ENCODE assay signal across 7 cellular contexts in genomic region chr3:128619146-128619890, GRCh38. TPM values are rescaled to one million over a fixed set of nuclear protein-coding genes. Genes with fewer than 3 reads are reported as not detected.
DNase-seq lines count a peak whose midpoint lies in the region; ATAC-seq and TF ChIP-seq lines count a peak whose summit lies in the region.

No MANE protein-coding gene starts in this region.

- H3K4me1 ChIP-seq in HCT116 (ENCODE audit: control insufficient read depth in 1 of 2, insufficient read depth in 2 of 2, low read length in 2 of 2) (peaks cover 0 to 24% of the 10 kb centered on the region in 2 experiments; a peak in 2 of 4 replicates), skeletal muscle satellite cell (ENCODE audit: control insufficient read depth, insufficient read depth, low read length) (peaks cover 49% of the 10 kb centered on the region)

- H3K9me3 ChIP-seq in HCT116 (ENCODE audit: control insufficient read depth in 1 of 2, insufficient read depth in 1 of 2, low read depth in 1 of 2, low read length in 2 of 2) = no peaks in the 10 kb centered on the region
- H3K9me3 ChIP-seq in skeletal muscle satellite cell (replicated peaks; ENCODE audit: low read length) = no peaks in the 10 kb centered on the region

- peaks cover 72% of the 10 kb centered on the region for H3K79me2 ChIP-seq in HCT116 (ENCODE audit: insufficient read depth, low read length)

- CTCF ChIA-PET in HCT116 (lab: Charles Lee) = no interaction called here

- H3K36me3 ChIP-seq in HCT116 (ENCODE audit: control insufficient read depth in 1 of 2, insufficient read depth in 2 of 2, low read length in 2 of 2) = peaks cover 39 to 45% of the 10 kb centered on the region in 2 experiments; a peak in 3 of 4 replicates
- peaks cover 46% of the 10 kb centered on the region for H3K36me3 ChIP-seq in skeletal muscle satellite cell (ENCODE audit: insufficient read depth, low read length)

- H3K4me3 Mint-ChIP-seq in endothelial cell (ENCODE audit: unreplicated experiment) = peak overlapping the region; percentile 96

- ATAC-seq in HCT116 = no peak
- ATAC-seq in GM19452 (IDR thresholded peaks at IDR 0.05; ENCODE audit: unreplicated experiment) = no peak
- no peak for ATAC-seq in HG03135 (IDR thresholded peaks at IDR 0.05; ENCODE audit: unreplicated experiment)

- TF ChIP-seq POLR2A in HCT116 (IDR thresholded peaks at IDR 0.05; ENCODE audit: borderline replicate concordance, extremely low read depth, insufficient read depth, insufficient read length) = no peak

- TF ChIP-seq CTCF in HCT116 (IDR thresholded peaks at IDR 0.05 in 2 of 3, conservative IDR thresholded peaks at IDR 0.05 in 1 of 3; ENCODE audit: borderline replicate concordance in 1 of 3, insufficient read depth in 1 of 3, low read depth in 2 of 3, low read length in 2 of 3) (no peak), endothelial cell (IDR thresholded peaks at IDR 0.05; ENCODE audit: unreplicated experiment) (no peak)

- BruUV-seq in HCT116 (replicated peaks; lab: Mats Ljungman, UMichigan) = no TSS peak

- H3K4me2 ChIP-seq in HCT116 (ENCODE audit: low read length) (peak overlapping the region; percentile 10; the same call in 1 of the 2 replicates), skeletal muscle satellite cell (ENCODE audit: low read length) (peak overlapping the region; percentile 100)

- H3K27me3 Mint-ChIP-seq in endothelial cell (ENCODE audit: unreplicated experiment) = peaks cover 7% of the 10 kb centered on the region

- intact Hi-C loops in HCT116 (cut with micrococcal nuclease) = no loop called here

- H3K4me1 Mint-ChIP-seq in endothelial cell (ENCODE audit: unreplicated experiment) = peaks cover 23% of the 10 kb centered on the region

- no peak for DNase-seq in HCT116 (ENCODE audit: low read depth, low spot score)
- peak; percentile 86 for DNase-seq in SIG-M5 (lab: John Stamatoyannopoulos, UW)
- DNase-seq in endothelial cell (ENCODE audit: low spot score) = no peak
- DNase-seq in GM19238 (ENCODE audit: insufficient read length, low spot score) = no peak

- RAD21 ChIA-PET in HCT116 (lab: Charles Lee; ENCODE audit: low non-redundant PET in 1 of 2, low total read pairs in 2 of 2, uncharacterized antibody in 2 of 2, unreplicated experiment in 2 of 2) = no interaction called here

- no peak for TF ChIP-seq RAD21 in HCT116 (IDR thresholded peaks at IDR 0.05; ENCODE audit: low read depth)

- no peak overlapping the region for H3K27ac ChIP-seq in HCT116 (ENCODE audit: low read depth, low read length)

- no peaks in the 10 kb centered on the region for H3K9me3 Mint-ChIP-seq in endothelial cell (ENCODE audit: unreplicated experiment)

- H3K9ac ChIP-seq in HCT116 (ENCODE audit: low read length) (no peak overlapping the region), skeletal muscle satellite cell (ENCODE audit: low read depth, low read length) (peak overlapping the region; percentile 10)

- no peaks in the 10 kb centered on the region; the same call in 1 of the 2 replicates for H4K20me1 ChIP-seq in HCT116 (ENCODE audit: insufficient read depth)

- no peaks in the 10 kb centered on the region for H3K9me2 ChIP-seq in HCT116 (ENCODE audit: insufficient read depth)

- H3K27ac Mint-ChIP-seq in endothelial cell (ENCODE audit: unreplicated experiment) = peak overlapping the region; percentile 70

- H3K4me3 ChIP-seq in HCT116 (replicated peaks in 1 of 2; ENCODE audit: low read depth in 1 of 2, low read length in 2 of 2) (no peak overlapping the region), skeletal muscle satellite cell (ENCODE audit: low read length) (no peak overlapping the region)

- peaks cover 25% of the 10 kb centered on the region for H3K36me3 Mint-ChIP-seq in endothelial cell (ENCODE audit: low read depth, unreplicated experiment)

- POLR2A ChIA-PET in HCT116 (lab: Charles Lee) = interaction anchor here (0.5 kb wide), 1 partner anchor 22 kb away, joined by 3 read pairs; no protein-coding TSS in a partner anchor

- H3K27me3 ChIP-seq in HCT116 (ENCODE audit: insufficient read depth, low read length) = no peaks in the 10 kb centered on the region
- no peaks in the 10 kb centered on the region for H3K27me3 ChIP-seq in skeletal muscle satellite cell (ENCODE audit: control insufficient read depth, insufficient read depth, low read length)

- H2AFZ ChIP-seq in HCT116 (ENCODE audit: low read depth, low read length, poor library complexity, severe bottlenecking) = no peak overlapping the region

TF ChIP-seq in HCT116, 20 proteins besides CTCF, POLR2A, EP300 and RAD21:
- no peak for TF ChIP-seq EZH2 (IDR thresholded peaks at IDR 0.05)
- peak; percentile 60; the same call in 1 of the 2 replicates for TF ChIP-seq FOSL1 (IDR thresholded peaks at IDR 0.05; ENCODE audit: low read depth)
- TF ChIP-seq EZH2phosphoT487 (IDR thresholded peaks at IDR 0.05; ENCODE audit: borderline replicate concordance) = no peak
- peak; percentile 17; the same call in 1 of the 2 replicates for TF ChIP-seq JUND (IDR thresholded peaks at IDR 0.05)
- TF ChIP-seq SP1 (IDR thresholded peaks at IDR 0.05; ENCODE audit: low read depth) = no peak
- TF ChIP-seq CBX3 (IDR thresholded peaks at IDR 0.05; ENCODE audit: low read depth) = no peak

RNA-seq across cellular contexts. Expression of gene RPN1, which starts 31.3 kb away (rescaled TPM):
- 218 TPM for total RNA-seq in HCT116 (2021; ENCODE audit: unreplicated experiment)
- 238 and 254 TPM in 2 replicates for polyA plus RNA-seq in HCT116 (2012)
- 250 TPM for total RNA-seq in endothelial cell (ENCODE audit: unreplicated experiment)
- total RNA-seq in skeletal muscle satellite cell (2012; rRNA removed) = 417 and 512 TPM in 2 replicates
